ENCODE assay signal across 8 cellular contexts in genomic region chr11:120929664-120930154, GRCh38.
DNase-seq lines count a peak whose midpoint lies in the region; ATAC-seq and TF ChIP-seq lines count a peak whose summit lies in the region.

No MANE protein-coding gene starts in this region.

- H3K27ac ChIP-seq in coronary artery (no peak overlapping the region), upper lobe of left lung (no peak overlapping the region)

- no peaks in the 10 kb centered on the region for H3K36me3 ChIP-seq in upper lobe of left lung

- TF ChIP-seq EP300 in upper lobe of left lung (IDR thresholded peaks at IDR 0.05): no peak

- no peak overlapping the region for H3K4me3 ChIP-seq in LNCaP clone FGC (ENCODE audit: low read depth, low read length)
- no peak overlapping the region for H3K4me3 ChIP-seq in coronary artery
- no peak overlapping the region for H3K4me3 ChIP-seq in upper lobe of left lung

- peak; percentile 59 for TF ChIP-seq CTCF in LNCaP clone FGC (IDR thresholded peaks at IDR 0.05; ENCODE audit: control insufficient read depth, extremely low read depth, insufficient read depth)
- TF ChIP-seq CTCF in coronary artery (IDR thresholded peaks at IDR 0.05): peak; percentile 30
- TF ChIP-seq CTCF in upper lobe of left lung (IDR thresholded peaks at IDR 0.05): peak; percentile 12 to 41 (median 36)

- 44 to 47% methylated on average over 8 to 13 of the region's 13 CpGs for WGBS in upper lobe of left lung, 2 donors

- peak; percentile 14 to 46 (median 30) for DNase-seq in NCI-H1417 (lab: John Stamatoyannopoulos, UW)
- no peak for DNase-seq in NCI-H1417 treated with DMSO at 0.1 percent for 48 hours (lab: John Stamatoyannopoulos, UW)
- no peak for DNase-seq in LNCaP clone FGC (ENCODE audit: low read depth)
- DNase-seq in T-helper 1 cell: peak in 3 of 5 donors; percentile 16 to 26 (median 21)
- no peak for DNase-seq in coronary artery (ENCODE audit: low spot score)
- DNase-seq in midbrain (lab: John Stamatoyannopoulos, UW): peak; percentile 22
- peak in 1 of 2 donors; percentile 40 for DNase-seq in upper lobe of left lung

- no peaks in the 10 kb centered on the region for H3K4me1 ChIP-seq in upper lobe of left lung

- H3K27me3 ChIP-seq in upper lobe of left lung: no peaks in the 10 kb centered on the region

- no peaks in the 10 kb centered on the region for H3K9me3 ChIP-seq in upper lobe of left lung

- ATAC-seq in upper lobe of left lung (ENCODE audit: low FRiP score in 2 of 2) (peak; percentile 50 to 53), GM21723 (IDR thresholded peaks at IDR 0.05; ENCODE audit: unreplicated experiment) (no peak)

- TF ChIP-seq POLR2A in upper lobe of left lung (IDR thresholded peaks at IDR 0.05): no peak

Comparison
In these comparisons a context has a peak if more than half of its experiments do, and no peak if none do; other contexts are left out.
1. DNase-seq: peak in NCI-H1417 (3 of 3), T-helper 1 cell (3 of 5) and midbrain (single experiment); none in NCI-H1417 treated with DMSO at 0.1 percent for 48 hours (single experiment), LNCaP clone FGC (single experiment) and coronary artery (single experiment).
2. Peak in every context shown above with its lines, with median percentiles within 50 percentile points of each other: CTCF ChIP-seq.